1 cellular context compared by ENCODE assay signal in the genomic region with DNA sequence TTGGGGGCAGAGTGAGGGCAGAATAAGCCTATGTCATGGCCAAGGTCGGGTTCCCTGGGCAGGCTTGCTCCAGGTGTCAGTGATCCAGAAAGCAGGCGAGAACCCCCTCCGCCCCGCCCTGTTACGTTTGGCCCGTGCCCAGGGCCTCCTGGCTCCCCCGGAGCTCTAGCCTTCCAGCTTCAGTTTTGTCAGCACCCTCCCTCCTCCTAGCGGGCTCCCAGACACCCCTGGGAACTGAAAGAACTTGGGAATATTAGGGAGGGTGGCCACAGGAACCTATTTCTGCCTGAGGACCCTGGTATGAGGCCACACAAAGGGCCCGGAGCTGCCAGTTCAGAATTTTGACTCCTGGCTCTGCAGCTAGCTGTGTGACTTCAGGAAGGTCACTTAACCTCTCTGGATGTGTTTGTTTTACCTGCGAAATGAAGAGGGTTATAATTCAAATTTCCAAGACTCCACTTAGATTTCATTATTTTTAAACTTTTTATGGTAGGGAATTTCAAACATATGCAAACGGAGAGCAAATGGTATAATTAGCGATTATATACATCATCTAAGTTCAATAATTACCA.
TF ChIP-seq lines count a peak whose summit lies in the region.

No MANE protein-coding gene starts in this region.

TF ChIP-seq in HEK293, 187 proteins besides CTCF, POLR2A, EP300 and RAD21:
- 0 out of 2 replicates have a peak, but pooled peaks have one; percentile 66 for TF ChIP-seq ZNF768 (tag by site-specific recombination; IDR thresholded peaks at IDR 0.05)
- no peak for TF ChIP-seq ZNF24 (tag by site-specific recombination; IDR thresholded peaks at IDR 0.05)
- no peak for TF ChIP-seq GLI2 (tag by site-specific recombination; IDR thresholded peaks at IDR 0.05; ENCODE audit: borderline replicate concordance, low read depth)
- TF ChIP-seq GLIS1 (tag by site-specific recombination; IDR thresholded peaks at IDR 0.05): no peak
- TF ChIP-seq ZNF114 (tag by site-specific recombination; IDR thresholded peaks at IDR 0.05): no peak
